2 cellular contexts compared by ENCODE assay signal in genomic region chr2:72141881-72142742, GRCh38.
TF ChIP-seq lines count a peak whose summit lies in the region.

No MANE protein-coding gene starts in this region.

TF ChIP-seq in SK-N-SH, 30 proteins besides CTCF, POLR2A, EP300 and RAD21 (continued from another document):
- TF ChIP-seq ZBTB33 (IDR thresholded peaks at IDR 0.05; ENCODE audit: borderline replicate concordance, low read depth) (no peak), EZH2phosphoT487 (IDR thresholded peaks at IDR 0.05; ENCODE audit: borderline replicate concordance, low read depth) (no peak), RXRA (IDR thresholded peaks at IDR 0.05; ENCODE audit: borderline replicate concordance, low read depth) (no peak), MEF2A (IDR thresholded peaks at IDR 0.05; ENCODE audit: borderline replicate concordance, low read depth) (no peak), RFX5 (IDR thresholded peaks at IDR 0.05; ENCODE audit: low read length) (no peak)

TF ChIP-seq in SK-N-SH treated with all-trans-retinoic acid at 6 μM for 48 hours, 23 proteins besides CTCF, POLR2A, EP300 and RAD21 (continued from another document):
- TF ChIP-seq TSHZ2 (CRISPR knock-in tag; IDR thresholded peaks at IDR 0.05) = no peak
- TF ChIP-seq ZNF70 (CRISPR knock-in tag; IDR thresholded peaks at IDR 0.05) = no peak
- TF ChIP-seq CSDC2 (CRISPR knock-in tag; IDR thresholded peaks at IDR 0.05) = no peak
